ENCODE assay signal across 20 cellular contexts in genomic region chr3:3847994-3848970, GRCh38.
"Had no signal": no experiment of that assay in that cellular context is flagged by ENCODE, and none has a peak within 500 bp of the region (broad histone marks: within the 10 kb centered on the region; RNA-seq: fewer than 3 reads in every experiment).

No MANE protein-coding gene starts in this region.

- ATAC-seq: activated T-cell treated with anti-CD3 and anti-CD28 coated beads, Interleukin-2, amount 50 U/mL, for 72 hours; left ventricle myocardium superior; SK-N-SH treated with all-trans-retinoic acid at 6 μM for 48 hours; stimulated activated naive CD8-positive, alpha-beta T cell treated with anti-CD3 and anti-CD28 coated beads, Interleukin-15, Interleukin-2, amounts not matched to agents 100 U/mL and 50 U/mL, for 24 hours had no signal

- DNase-seq: activated CD4-positive, CD25-positive, alpha-beta regulatory T cell treated with anti-CD3 and anti-CD28 coated beads, Interleukin-2, amount 50 U/mL, for 72 hours; activated CD8-positive, alpha-beta memory T cell treated with anti-CD3 and anti-CD28 coated beads for 24 hours; activated effector memory CD4-positive, alpha-beta T cell treated with anti-CD3 and anti-CD28 coated beads, Interleukin-2, amount 50 U/mL, for 16 hours; activated naive CD4-positive, alpha-beta T cell treated with anti-CD3 and anti-CD28 coated beads, Interleukin-2, amount 50 U/mL, for 16 hours; activated T-cell treated with anti-CD3 and anti-CD28 coated beads, Interleukin-2, amount 50 U/mL, for 72 hours; aorta; hypothalamus; left ventricle myocardium superior; naive B cell; ovary; stimulated activated CD4-positive, alpha-beta T cell treated with anti-CD3 and anti-CD28 coated beads, Interleukin-12 subunit alpha, Interleukin-12 subunit beta, amount 100 ng/mL, for 4 hours; stimulated activated CD4-positive, alpha-beta T cell treated with anti-CD3 and anti-CD28 coated beads, Interleukin-2, amount 100 ng/mL, for 24 hours; stimulated activated naive CD8-positive, alpha-beta T cell treated with anti-CD3 and anti-CD28 coated beads, Interleukin-15, Interleukin-2, amounts not matched to agents 100 U/mL and 50 U/mL, for 24 hours; substantia nigra; T-helper 1 cell; T-helper 9 cell had no signal

- H3K9me3 Mint-ChIP-seq: activated T-cell treated with anti-CD3 and anti-CD28 coated beads, Interleukin-2, amount 50 U/mL, for 72 hours had no signal

- H3K27ac ChIP-seq: breast epithelium, coronary artery, ovary, tibial nerve had no signal

- H3K4me1 ChIP-seq: breast epithelium, tibial nerve had no signal

- H3K36me3 ChIP-seq: breast epithelium, ovary had no signal

- H3K4me3 Mint-ChIP-seq: activated T-cell treated with anti-CD3 and anti-CD28 coated beads, Interleukin-2, amount 50 U/mL, for 72 hours; naive B cell had no signal

- H3K27me3 ChIP-seq: breast epithelium, ovary, tibial nerve had no signal

- H3K4me3 ChIP-seq: breast epithelium, coronary artery, ovary, tibial nerve had no signal

- H3K27me3 Mint-ChIP-seq: naive B cell had no signal

- H3K9me3 ChIP-seq: breast epithelium, ovary, tibial nerve had no signal

- H3K27ac Mint-ChIP-seq: activated T-cell treated with anti-CD3 and anti-CD28 coated beads, Interleukin-2, amount 50 U/mL, for 72 hours; naive B cell had no signal
